ENCODE assay signal across 9 cellular contexts in the genomic region with DNA sequence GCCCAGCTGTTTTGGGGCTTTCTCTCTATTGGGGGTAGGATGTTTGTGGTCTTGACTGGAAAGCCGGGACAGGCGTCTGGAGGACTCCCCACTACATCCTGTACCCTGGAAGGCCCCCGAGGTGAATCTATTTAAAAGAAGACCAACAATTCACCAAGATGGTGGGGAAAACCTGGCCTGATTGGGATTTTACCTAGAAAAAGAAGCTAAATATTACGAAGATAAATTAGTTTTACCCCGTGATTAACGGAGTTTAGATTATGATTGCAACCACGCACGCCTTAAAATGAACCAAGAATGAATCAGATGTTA. TPM values are rescaled to one million over a fixed set of nuclear protein-coding genes. Genes with fewer than 3 reads are reported as not detected.
A peak's percentile ranks its signal among the peaks of the same experiment; 100 is the strongest.
DNase-seq lines count a peak whose midpoint lies in the region; ATAC-seq and TF ChIP-seq lines count a peak whose summit lies in the region.
"Had no signal": no experiment of that assay in that cellular context is flagged by ENCODE, and none has a peak within 500 bp of the region (broad histone marks: within the 10 kb centered on the region; RNA-seq: fewer than 3 reads in every experiment).

No MANE protein-coding gene starts in this region.

- ATAC-seq in CD4-positive, alpha-beta T cell (ENCODE audit: poor library complexity): no peak
- ATAC-seq in HG03571 (IDR thresholded peaks at IDR 0.05; ENCODE audit: unreplicated experiment): no peak

- H3K4me3 ChIP-seq in NB4 (ENCODE audit: low read depth, low read length) (peak overlapping the region; percentile 60), ectodermal cell (ENCODE audit: insufficient read depth, low read depth, low read length) (peak overlapping the region; percentile 73), osteoblast (ENCODE audit: insufficient read depth, low read length) (peak overlapping the region; percentile 92)

- no peaks in the 10 kb centered on the region for H3K27me3 Mint-ChIP-seq in CD4-positive, alpha-beta T cell

- H3K4me1 Mint-ChIP-seq in CD4-positive, alpha-beta T cell (ENCODE audit: low read depth): peaks cover 68% of the 10 kb centered on the region

- H3K36me3 Mint-ChIP-seq in CD4-positive, alpha-beta T cell (ENCODE audit: low read depth): no peaks in the 10 kb centered on the region

- intact Hi-C loops in CD4-positive, alpha-beta T cell (cut with DNase I, micrococcal nuclease): loop anchor here (1.0 to 5.0 kb wide), 3 partner anchors 51 to 606 kb away; a partner anchor contains a TSS

- H3K27ac ChIP-seq in CD4-positive, alpha-beta T cell (ENCODE audit: low read depth, low read length): peak overlapping the region; percentile 94
- no peak overlapping the region for H3K27ac ChIP-seq in ectodermal cell (ENCODE audit: insufficient read depth, low read depth, low read length, poor library complexity, severe bottlenecking)
- no peak overlapping the region for H3K27ac ChIP-seq in osteoblast (ENCODE audit: low read depth, low read length)

- CTCF ChIA-PET in CD4-positive, alpha-beta T cell (lab: Charles Lee): interaction anchor here (1.2 to 3.4 kb wide), 9 partner anchors 11 to 1197 kb away, joined by 3 to 26 read pairs (median 4); a partner anchor contains a TSS

- WGBS in ectodermal cell, 2 experiments: 31 to 39% methylated on average over 8 of the region's 8 CpGs

- peaks cover 8% of the 10 kb centered on the region for H3K79me2 ChIP-seq in osteoblast (ENCODE audit: insufficient read depth, low read length)

- H2AFZ ChIP-seq in osteoblast (ENCODE audit: low read length): peak overlapping the region; percentile 85

- peak overlapping the region; percentile 90 for H3K4me2 ChIP-seq in osteoblast (ENCODE audit: insufficient read depth, low read length)

- H3K4me3 Mint-ChIP-seq in CD4-positive, alpha-beta T cell: peak overlapping the region; percentile 82

- H3K27me3 ChIP-seq in CD4-positive, alpha-beta T cell (ENCODE audit: control insufficient read depth, insufficient read depth, low read length): no peaks in the 10 kb centered on the region
- no peaks in the 10 kb centered on the region for H3K27me3 ChIP-seq in ectodermal cell (ENCODE audit: control insufficient read depth, insufficient read depth, low read length, poor library complexity, severe bottlenecking)
- H3K27me3 ChIP-seq in osteoblast (ENCODE audit: insufficient read depth, low read length): peaks cover 24% of the 10 kb centered on the region

- no peak for DNase-seq in CD4-positive, alpha-beta T cell
- DNase-seq in NB4 (ENCODE audit: low read depth) (no peak), osteoblast (ENCODE audit: insufficient read length, low spot score, missing footprints) (no peak), DMS53 treated with DMSO at 0.1 percent for 48 hours (lab: John Stamatoyannopoulos, UW; ENCODE audit: unreplicated experiment) (no peak), amniotic stem cell (lab: John Stamatoyannopoulos, UW) (no peak)
- DNase-seq in stimulated activated CD4-positive, alpha-beta T cell treated with anti-CD3 and anti-CD28 coated beads, Interleukin-12 subunit alpha, Interleukin-12 subunit beta, amount 100 ng/mL, for 4 hours: no peak
- DNase-seq: NCI-H1092 treated with DMSO at 0.1 percent for 48 hours had no signal

- H3K9me3 ChIP-seq in CD4-positive, alpha-beta T cell (ENCODE audit: control insufficient read depth, low read length): no peaks in the 10 kb centered on the region
- no peaks in the 10 kb centered on the region for H3K9me3 ChIP-seq in ectodermal cell (ENCODE audit: control insufficient read depth, low read length)
- H3K9me3 ChIP-seq in osteoblast (ENCODE audit: low read depth, low read length): no peaks in the 10 kb centered on the region

- H3K4me1 ChIP-seq in ectodermal cell (ENCODE audit: control insufficient read depth, insufficient read depth, low read length) (peaks cover 30% of the 10 kb centered on the region), osteoblast (ENCODE audit: insufficient read depth, low read length) (peaks cover 13% of the 10 kb centered on the region)

- TF ChIP-seq POLR2A in NB4 (IDR thresholded peaks at IDR 0.05; ENCODE audit: extremely low read depth, insufficient read length): no peak

- no peaks in the 10 kb centered on the region for H3K36me3 ChIP-seq in ectodermal cell (ENCODE audit: control insufficient read depth, insufficient read depth, low read length)
- no peaks in the 10 kb centered on the region for H3K36me3 ChIP-seq in osteoblast (ENCODE audit: insufficient read depth, low read length)

- peak overlapping the region; percentile 96 for H3K27ac Mint-ChIP-seq in CD4-positive, alpha-beta T cell

- peaks cover 2% of the 10 kb centered on the region for H4K20me1 ChIP-seq in osteoblast (ENCODE audit: insufficient read depth, low read length)

- no peaks in the 10 kb centered on the region for H3K9me3 Mint-ChIP-seq in CD4-positive, alpha-beta T cell

- POLR2A ChIA-PET in CD4-positive, alpha-beta T cell (lab: Charles Lee): interaction anchor here (0.6 to 3.6 kb wide), 10 partner anchors 14 to 650 kb away, joined by 3 to 49 read pairs (median 6); a partner anchor contains a TSS

- no peak for TF ChIP-seq CTCF in CD4-positive, alpha-beta T cell (IDR thresholded peaks at IDR 0.05)
- TF ChIP-seq CTCF in NB4 (IDR thresholded peaks at IDR 0.05; ENCODE audit: low read depth, low read length): no peak
- no peak for TF ChIP-seq CTCF in osteoblast (IDR thresholded peaks at IDR 0.05; ENCODE audit: extremely low read depth, low read depth, low read length)

RNA-seq across cellular contexts. Expression of a gene that starts 0.8 kb away (rescaled TPM):
- 1 to 10 TPM; 2.0 TPM for total RNA-seq in CD4-positive, alpha-beta T cell
- 20.5 TPM for polyA plus RNA-seq in ectodermal cell (2013, experiment 1 of 4)
- 17.7 TPM for polyA plus RNA-seq in ectodermal cell (2013, experiment 2 of 4)
- polyA plus RNA-seq in ectodermal cell (2013, experiment 3 of 4): 14.3 TPM
- 13.1 TPM for polyA plus RNA-seq in ectodermal cell (2013, experiment 4 of 4)
- 9.8 and 10.6 TPM in 2 replicates for total RNA-seq in osteoblast

RNA-seq across cellular contexts. Expression of a gene that starts 5.3 kb away (rescaled TPM):
- under 1 TPM; 0.41 to 0.61 TPM for total RNA-seq in CD4-positive, alpha-beta T cell
- 1.8 TPM for polyA plus RNA-seq in ectodermal cell (2013, experiment 1 of 4)
- polyA plus RNA-seq in ectodermal cell (2013, experiment 2 of 4): 1.6 TPM
- 2.1 TPM for polyA plus RNA-seq in ectodermal cell (2013, experiment 3 of 4)
- 1.5 TPM for polyA plus RNA-seq in ectodermal cell (2013, experiment 4 of 4)
- total RNA-seq in osteoblast: not detected in 2 replicates

RNA-seq across cellular contexts. Expression of a gene that starts 50.9 kb away (rescaled TPM):
- total RNA-seq in CD4-positive, alpha-beta T cell: 1 to 10 TPM; 2.4 to 2.9 TPM
- polyA plus RNA-seq in ectodermal cell (2013, experiment 1 of 4): 20.9 TPM
- 17.0 TPM for polyA plus RNA-seq in ectodermal cell (2013, experiment 2 of 4)
- polyA plus RNA-seq in ectodermal cell (2013, experiment 3 of 4): 20.0 TPM
- 16.5 TPM for polyA plus RNA-seq in ectodermal cell (2013, experiment 4 of 4)
- 27.1 and 29.0 TPM in 2 replicates for total RNA-seq in osteoblast
